ENCODE assay signal across 10 cellular contexts in genomic region chr3:58386966-58387365, GRCh38. TPM values are rescaled to one million over a fixed set of nuclear protein-coding genes. Genes with fewer than 3 reads are reported as not detected.
DNase-seq lines count a peak whose midpoint lies in the region; ATAC-seq, FAIRE-seq and TF ChIP-seq lines count a peak whose summit lies in the region.
"Had no signal": no experiment of that assay in that cellular context is flagged by ENCODE, and none has a peak within 500 bp of the region (broad histone marks: within the 10 kb centered on the region; RNA-seq: fewer than 3 reads in every experiment).

No MANE protein-coding gene starts in this region.

- no peak overlapping the region for H3K4me3 ChIP-seq in fibroblast of lung (replicated peaks in 1 of 4; ENCODE audit: control extremely low read depth in 1 of 4, insufficient read depth in 1 of 4, low read depth in 3 of 4, low read length in 4 of 4)
- H3K4me3 ChIP-seq in mucosa of rectum (ENCODE audit: low read length in 2 of 2): no peak overlapping the region

- peak overlapping the region; percentile 18 for H3K4me2 ChIP-seq in fibroblast of lung (ENCODE audit: extremely low read depth, insufficient read depth, low read length)

- H4K20me1 ChIP-seq in fibroblast of lung (ENCODE audit: control insufficient read depth, extremely low read depth, insufficient read depth, low read length): no peaks in the 10 kb centered on the region

- no peaks in the 10 kb centered on the region for H3K27me3 ChIP-seq in fibroblast of lung (ENCODE audit: control insufficient read depth, insufficient read depth, low read length)
- no peaks in the 10 kb centered on the region for H3K27me3 ChIP-seq in mucosa of rectum (ENCODE audit: control insufficient read depth in 2 of 2, insufficient read depth in 2 of 2, low read length in 2 of 2)

- TF ChIP-seq CTCF in fibroblast of lung (conservative IDR thresholded peaks at IDR 0.05 in 1 of 2, IDR thresholded peaks at IDR 0.05 in 1 of 2; ENCODE audit: low read depth in 1 of 2, low read length in 2 of 2) (no peak), GM20000 (IDR thresholded peaks at IDR 0.05; ENCODE audit: extremely low read depth, missing control alignments) (no peak)

- no peaks in the 10 kb centered on the region for H3K9me3 ChIP-seq in fibroblast of lung (ENCODE audit: control insufficient read depth, insufficient read depth, low read depth, low read length)
- no peaks in the 10 kb centered on the region for H3K9me3 ChIP-seq in mucosa of rectum (ENCODE audit: control insufficient read depth in 2 of 2, low read length in 2 of 2)

- FAIRE-seq in HTR-8/SVneo (lab: Jason Lieb, UNC): no peak
- FAIRE-seq: G401.6, TTC549 had no signal

- H3K36me3 ChIP-seq in fibroblast of lung (ENCODE audit: control insufficient read depth, insufficient read depth, low read length) (no peaks in the 10 kb centered on the region), mucosa of rectum (ENCODE audit: control insufficient read depth in 2 of 2, insufficient read depth in 2 of 2, low read length in 2 of 2) (peaks cover 0 to 8% of the 10 kb centered on the region in 2 donors)

- no peaks in the 10 kb centered on the region for H3K79me2 ChIP-seq in fibroblast of lung (ENCODE audit: control insufficient read depth, insufficient read depth, low read length)

- H3K27ac ChIP-seq in fibroblast of lung (ENCODE audit: insufficient read depth, low read length) (peak overlapping the region; percentile 66), mucosa of rectum (ENCODE audit: low read depth in 2 of 2, low read length in 2 of 2) (peak overlapping the region; percentile 65 to 69)

- ATAC-seq in GM21367 (IDR thresholded peaks at IDR 0.05; ENCODE audit: unreplicated experiment): no peak

- H3K4me1 ChIP-seq in fibroblast of lung (ENCODE audit: control insufficient read depth, extremely low read depth, insufficient read depth, low read length) (peaks cover 37% of the 10 kb centered on the region), mucosa of rectum (ENCODE audit: control insufficient read depth in 2 of 2, insufficient read depth in 2 of 2, low read length in 2 of 2) (peaks cover 3 to 5% of the 10 kb centered on the region in 2 donors)

- DNase-seq in A172 (ENCODE audit: low spot score) (peak; percentile 38), fibroblast of lung (ENCODE audit: low read depth in 2 of 2) (peak; percentile 68 to 88), HTR-8/SVneo (ENCODE audit: insufficient read length, low spot score) (no peak), NCI-H2107 treated with DMSO at 0.1 percent for 48 hours (lab: John Stamatoyannopoulos, UW; ENCODE audit: unreplicated experiment) (no peak), GM20000 (ENCODE audit: low spot score) (no peak)

- H3K9ac ChIP-seq in fibroblast of lung (ENCODE audit: insufficient read depth, low read length): no peak overlapping the region
- H3K9ac ChIP-seq in mucosa of rectum (ENCODE audit: low read depth in 1 of 2, low read length in 2 of 2): no peak overlapping the region

- H2AFZ ChIP-seq in fibroblast of lung (ENCODE audit: low read length): no peak overlapping the region

TF ChIP-seq in PFSK-1, 5 proteins besides CTCF, POLR2A, EP300 and RAD21:
- TF ChIP-seq REST (IDR thresholded peaks at IDR 0.05; ENCODE audit: insufficient read depth in 1 of 2, low read depth in 2 of 2, low read length in 2 of 2) (0 out of 4 replicates have a peak, but pooled peaks of 1 of the 2 experiments have one; percentile 37), TAF1 (IDR thresholded peaks at IDR 0.05; ENCODE audit: borderline replicate concordance, insufficient read depth, low read length) (0 out of 2 replicates have a peak, but pooled peaks have one; percentile 24), POLR2AphosphoS5 (IDR thresholded peaks at IDR 0.05; ENCODE audit: low read depth, low read length) (no peak), FOXP2 (optimal IDR thresholded peaks at IDR 0.05; ENCODE audit: borderline replicate concordance, extremely low read depth, extremely low read length, insufficient read depth) (peak; percentile 53), SIN3A (IDR thresholded peaks at IDR 0.05; ENCODE audit: borderline replicate concordance, insufficient read depth, low read length) (peak; percentile 56; the same call in 1 of the 2 replicates)

RNA-seq across cellular contexts. Expression of gene PDHB, which starts 46.7 kb away (rescaled TPM):
- total RNA-seq in A172 (2014; rRNA removed; shearing (Covaris generic)): 141 and 170 TPM in 2 replicates
- 63.9 TPM for polyA plus RNA-seq in PFSK-1 (2012; ENCODE audit: insufficient read length, low read depth)
- total RNA-seq in fibroblast of lung: 69.3 and 69.9 TPM in 2 replicates
- polyA plus RNA-seq in fibroblast of lung: 135 and 201 TPM in 2 replicates
- polyA plus RNA-seq in fibroblast of lung (2012): 106 and 131 TPM in 2 replicates
- polyA minus RNA-seq in fibroblast of lung (ENCODE audit: low replicate concordance): 44.5 and 80.8 TPM in 2 replicates

RNA-seq across cellular contexts. Expression of gene PXK, which starts 54.3 kb away (rescaled TPM):
- total RNA-seq in A172 (2014; rRNA removed; shearing (Covaris generic)): 9.3 and 15.2 TPM in 2 replicates
- 54.8 TPM for polyA plus RNA-seq in PFSK-1 (2012; ENCODE audit: insufficient read length, low read depth)
- total RNA-seq in fibroblast of lung: 56.8 and 65.2 TPM in 2 replicates
- 49.6 and 54.6 TPM in 2 replicates for polyA plus RNA-seq in fibroblast of lung
- polyA plus RNA-seq in fibroblast of lung (2012): 26.8 and 33.5 TPM in 2 replicates
- polyA minus RNA-seq in fibroblast of lung (ENCODE audit: low replicate concordance): 15.4 and 20.1 TPM in 2 replicates

Comparison
In these comparisons a context has a peak if more than half of its experiments do, and no peak if none do; other contexts are left out.
1. DNase-seq: peak in A172 (single experiment) and fibroblast of lung (2 of 2); none in HTR-8/SVneo (single experiment), NCI-H2107 treated with DMSO at 0.1 percent for 48 hours (single experiment) and GM20000 (single experiment).